In the genomic region with DNA sequence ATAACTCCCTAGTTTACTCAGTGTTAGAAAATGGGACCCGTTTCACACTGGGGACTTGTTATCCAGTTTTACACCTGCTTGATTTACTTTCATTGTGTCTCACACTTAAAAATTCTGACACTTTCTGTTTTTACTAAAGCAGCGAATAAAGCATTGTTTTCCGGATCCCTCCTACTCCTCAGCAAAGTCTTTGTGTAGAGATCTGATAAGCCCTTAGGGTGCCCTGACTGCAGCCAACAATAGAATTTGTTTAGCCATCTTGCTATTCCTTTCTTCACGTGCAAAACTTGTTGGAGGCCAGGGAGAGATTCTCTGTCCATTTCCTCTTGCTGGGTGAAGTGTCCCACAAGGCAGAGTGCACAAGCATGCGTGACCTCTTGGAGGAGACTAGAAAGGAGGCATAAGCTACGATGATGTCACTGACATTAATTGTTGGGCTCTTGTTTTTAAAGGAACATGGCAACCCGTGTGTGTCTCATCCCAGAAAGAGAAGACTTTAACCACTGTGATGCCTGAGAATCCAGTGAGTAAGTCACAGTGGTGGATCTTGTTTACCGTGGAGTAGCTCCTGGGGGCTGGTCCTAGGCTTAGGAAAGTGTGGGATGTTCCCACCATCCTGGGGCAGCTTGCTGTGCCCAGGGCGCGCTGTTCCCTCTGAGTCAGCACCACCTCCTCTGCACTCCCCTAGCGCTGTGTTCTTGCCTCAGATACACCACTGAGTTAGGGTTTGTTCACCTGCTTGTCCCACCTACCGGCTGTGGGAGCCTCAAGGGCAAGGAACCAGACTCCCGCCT, we compare ENCODE assay signal across 8 cellular contexts. TPM values are rescaled to one million over a fixed set of nuclear protein-coding genes. Genes with fewer than 3 reads are reported as not detected.
A peak's percentile ranks its signal among the peaks of the same experiment; 100 is the strongest.
DNase-seq lines count a peak whose midpoint lies in the region; ATAC-seq, FAIRE-seq and TF ChIP-seq lines count a peak whose summit lies in the region.

No MANE protein-coding gene starts in this region.

- no peak for TF ChIP-seq CTCF in pancreas (IDR thresholded peaks at IDR 0.05)

- no peaks in the 10 kb centered on the region for H3K27me3 Mint-ChIP-seq in activated CD4-positive, alpha-beta memory T cell treated with anti-CD3 and anti-CD28 coated beads for 36 hours

- ATAC-seq in HG03460 (IDR thresholded peaks at IDR 0.05; ENCODE audit: unreplicated experiment), result no peak
- ATAC-seq in HG02973 (IDR thresholded peaks at IDR 0.05; ENCODE audit: unreplicated experiment), result no peak
- ATAC-seq in pancreas, result no peak

- no peaks in the 10 kb centered on the region for H3K36me3 ChIP-seq in pancreas

- no peak for FAIRE-seq in pancreas (lab: Jason Lieb, UNC)

- H3K4me3 ChIP-seq in pancreas, result no peak overlapping the region

- POLR2A ChIA-PET in activated CD4-positive, alpha-beta memory T cell treated with anti-CD3 and anti-CD28 coated beads for 36 hours (lab: Charles Lee), result interaction anchor here (0.9 to 1.6 kb wide), 2 partner anchors 69 to 98 kb away, joined by 3 to 5 read pairs; no protein-coding TSS in a partner anchor

- intact Hi-C loops in activated CD4-positive, alpha-beta memory T cell treated with anti-CD3 and anti-CD28 coated beads for 36 hours (cut with micrococcal nuclease), result loop anchor here (1.0 kb wide), 1 partner anchor 12 kb away; no protein-coding TSS in a partner anchor
- intact Hi-C loops in pancreas (cut with DNase I), result no loop called here

- 83 to 87% methylated on average over 13 of the region's 13 CpGs for WGBS in pancreas, 2 donors

- no peaks in the 10 kb centered on the region for H3K4me1 ChIP-seq in pancreas

- no peaks in the 10 kb centered on the region for H3K9me3 ChIP-seq in pancreas

- H3K36me3 Mint-ChIP-seq in activated CD4-positive, alpha-beta memory T cell treated with anti-CD3 and anti-CD28 coated beads for 36 hours, result peaks cover 19% of the 10 kb centered on the region

- H3K27ac Mint-ChIP-seq in activated CD4-positive, alpha-beta memory T cell treated with anti-CD3 and anti-CD28 coated beads for 36 hours, result peak overlapping the region; percentile 71

- CTCF ChIA-PET in activated CD4-positive, alpha-beta memory T cell treated with anti-CD3 and anti-CD28 coated beads for 36 hours (lab: Charles Lee), result no interaction called here

- H3K27ac ChIP-seq in pancreas, result no peak overlapping the region

- DNase-seq in H4 (ENCODE audit: low spot score), result peak; percentile 75
- no peak for DNase-seq in activated CD4-positive, alpha-beta memory T cell treated with anti-CD3 and anti-CD28 coated beads for 36 hours
- DNase-seq in glomerular visceral epithelial cell (ENCODE audit: extremely low spot score), result peak; percentile 98
- DNase-seq in smooth muscle cell of the brain vasculature (ENCODE audit: low read depth, low spot score), result peak; percentile 90
- DNase-seq in NCI-H2171 treated with DMSO at 0.1 percent for 48 hours (lab: John Stamatoyannopoulos, UW), result no peak
- DNase-seq in pancreas, result no peak

- no peak overlapping the region for H3K4me3 Mint-ChIP-seq in activated CD4-positive, alpha-beta memory T cell treated with anti-CD3 and anti-CD28 coated beads for 36 hours

- no peaks in the 10 kb centered on the region for H3K27me3 ChIP-seq in pancreas

- no peaks in the 10 kb centered on the region for H3K9me3 Mint-ChIP-seq in activated CD4-positive, alpha-beta memory T cell treated with anti-CD3 and anti-CD28 coated beads for 36 hours

- H3K4me1 Mint-ChIP-seq in activated CD4-positive, alpha-beta memory T cell treated with anti-CD3 and anti-CD28 coated beads for 36 hours (ENCODE audit: low read depth), result peaks cover 64% of the 10 kb centered on the region

RNA-seq across cellular contexts. Expression of gene MICAL2, which starts 27.7 kb away (rescaled TPM):
- total RNA-seq in H4 (2014; rRNA removed; shearing (Covaris generic)), result 52.1 and 53.4 TPM in 2 replicates
- total RNA-seq in activated CD4-positive, alpha-beta memory T cell treated with anti-CD3 and anti-CD28 coated beads for 36 hours, result 100 to 1,000 TPM; 213 to 220 TPM
- total RNA-seq in pancreas, result 10 to 100 TPM; 20.4 to 38.8 (median 27.1) TPM
- 1 to 10 TPM; 4.8 to 5.4 TPM for polyA plus RNA-seq in pancreas

Comparison
In these comparisons a context has a peak if more than half of its experiments do, and no peak if none do; other contexts are left out.
1. DNase-seq: peak in H4 (single experiment), glomerular visceral epithelial cell (single experiment) and smooth muscle cell of the brain vasculature (single experiment); none in activated CD4-positive, alpha-beta memory T cell treated with anti-CD3 and anti-CD28 coated beads for 36 hours (single experiment), NCI-H2171 treated with DMSO at 0.1 percent for 48 hours (single experiment) and pancreas (0 of 6).